Comparison of ENCODE assay signal across 10 cellular contexts in genomic region chr14:100303179-100303578, GRCh38. TPM values are rescaled to one million over a fixed set of nuclear protein-coding genes. Genes with fewer than 3 reads are reported as not detected.
DNase-seq lines count a peak whose midpoint lies in the region; ATAC-seq and TF ChIP-seq lines count a peak whose summit lies in the region.
"Had no signal": no experiment of that assay in that cellular context is flagged by ENCODE, and none has a peak within 500 bp of the region (broad histone marks: within the 10 kb centered on the region; RNA-seq: fewer than 3 reads in every experiment).

No MANE protein-coding gene starts in this region.

- H3K4me1 ChIP-seq in OCI-LY7 (ENCODE audit: insufficient read depth, low read length, poor library complexity, severe bottlenecking): peaks cover 14% of the 10 kb centered on the region
- H3K4me1 ChIP-seq in fibroblast of lung (ENCODE audit: control insufficient read depth, extremely low read depth, insufficient read depth, low read length): peaks cover 4% of the 10 kb centered on the region
- peaks cover 52% of the 10 kb centered on the region for H3K4me1 ChIP-seq in suprapubic skin

- no peaks in the 10 kb centered on the region for H3K27me3 ChIP-seq in fibroblast of lung (ENCODE audit: control insufficient read depth, insufficient read depth, low read length)
- no peaks in the 10 kb centered on the region for H3K27me3 ChIP-seq in suprapubic skin

- H3K4me2 ChIP-seq in OCI-LY7 (ENCODE audit: low read length) (no peak overlapping the region), fibroblast of lung (ENCODE audit: extremely low read depth, insufficient read depth, low read length) (no peak overlapping the region)

- TF ChIP-seq CTCF in OCI-LY7 (conservative IDR thresholded peaks at IDR 0.05; ENCODE audit: low read length) (peak; percentile 83), fibroblast of lung (conservative IDR thresholded peaks at IDR 0.05 in 1 of 2, IDR thresholded peaks at IDR 0.05 in 1 of 2; ENCODE audit: low read depth in 1 of 2, low read length in 2 of 2) (peak; percentile 50 to 70), suprapubic skin (IDR thresholded peaks at IDR 0.05) (peak in 1 of 2 donors; percentile 32)

- DNase-seq in SIG-M5 treated with dmso at 0.1 percent for 504 hours (lab: John Stamatoyannopoulos, UW; ENCODE audit: unreplicated experiment): peak; percentile 24
- DNase-seq in SIG-M5 (lab: John Stamatoyannopoulos, UW): no peak
- DNase-seq in OCI-LY7 (ENCODE audit: low spot score): peak; percentile 25
- no peak for DNase-seq in fibroblast of lung (ENCODE audit: low read depth in 2 of 2)
- no peak for DNase-seq in suprapubic skin (ENCODE audit: low spot score in 2 of 2)
- DNase-seq in SW 1271 (lab: John Stamatoyannopoulos, UW): no peak
- no peak for DNase-seq in sciatic nerve (ENCODE audit: low spot score)
- DNase-seq: activated CD4-positive, alpha-beta T cell treated with anti-CD3 and anti-CD28 coated beads, Interleukin-2, amount 50 U/mL, for 1 hour; COR-L47 had no signal

- no peak for TF ChIP-seq EP300 in suprapubic skin (IDR thresholded peaks at IDR 0.05)

- H3K27ac ChIP-seq in OCI-LY7 (ENCODE audit: low read depth, low read length, poor library complexity, severe bottlenecking): no peak overlapping the region
- H3K27ac ChIP-seq in fibroblast of lung (ENCODE audit: insufficient read depth, low read length): no peak overlapping the region
- H3K27ac ChIP-seq in suprapubic skin: peak overlapping the region; percentile 74

- no TSS peak for BruUV-seq in OCI-LY7 (replicated peaks; lab: Mats Ljungman, UMichigan)

- H3K79me2 ChIP-seq in OCI-LY7 (ENCODE audit: insufficient read depth, low read depth, low read length) (no peaks in the 10 kb centered on the region), fibroblast of lung (ENCODE audit: control insufficient read depth, insufficient read depth, low read length) (peaks cover 7% of the 10 kb centered on the region)

- no peaks in the 10 kb centered on the region for H3K9me3 ChIP-seq in OCI-LY7 (ENCODE audit: low read length)
- no peaks in the 10 kb centered on the region for H3K9me3 ChIP-seq in fibroblast of lung (ENCODE audit: control insufficient read depth, insufficient read depth, low read depth, low read length)
- no peaks in the 10 kb centered on the region for H3K9me3 ChIP-seq in suprapubic skin

- H3K36me3 ChIP-seq in OCI-LY7 (ENCODE audit: insufficient read depth, low read length) (no peaks in the 10 kb centered on the region), fibroblast of lung (ENCODE audit: control insufficient read depth, insufficient read depth, low read length) (no peaks in the 10 kb centered on the region), suprapubic skin (peaks cover 3% of the 10 kb centered on the region)

- POLR2A ChIA-PET in OCI-LY7 (lab: Charles Lee): interaction anchor here (0.7 kb wide), 1 partner anchor 820 kb away, joined by 4 read pairs; no protein-coding TSS in a partner anchor

- CTCF ChIA-PET in OCI-LY7 (lab: Charles Lee; ENCODE audit: unreplicated experiment): interaction anchor here (0.7 kb wide), 1 partner anchor 8 kb away, joined by 4 read pairs; no protein-coding TSS in a partner anchor

- WGBS in suprapubic skin: 66% methylated on average over 8 of the region's 8 CpGs

- H3K9ac ChIP-seq in fibroblast of lung (ENCODE audit: insufficient read depth, low read length): no peak overlapping the region

- H4K20me1 ChIP-seq in OCI-LY7 (ENCODE audit: insufficient read depth, low read length) (no peaks in the 10 kb centered on the region), fibroblast of lung (ENCODE audit: control insufficient read depth, extremely low read depth, insufficient read depth, low read length) (no peaks in the 10 kb centered on the region)

- intact Hi-C loops in OCI-LY7 (cut with micrococcal nuclease; ENCODE audit: unreplicated experiment): no loop called here
- intact Hi-C loops in sciatic nerve (cut with DNase I): no loop called here

- no peaks in the 10 kb centered on the region for H3K9me2 ChIP-seq in OCI-LY7 (ENCODE audit: insufficient read depth, low read length)

- H3K4me3 ChIP-seq in OCI-LY7 (ENCODE audit: low read depth, low read length, poor library complexity, severe bottlenecking) (no peak overlapping the region), fibroblast of lung (replicated peaks in 1 of 4; ENCODE audit: control extremely low read depth in 1 of 4, insufficient read depth in 1 of 4, low read depth in 3 of 4, low read length in 4 of 4) (no peak overlapping the region), suprapubic skin (no peak overlapping the region)

- TF ChIP-seq POLR2A in suprapubic skin (IDR thresholded peaks at IDR 0.05): no peak

- H2AFZ ChIP-seq in OCI-LY7 (ENCODE audit: low read length) (no peak overlapping the region), fibroblast of lung (ENCODE audit: low read length) (no peak overlapping the region)

- no peak for ATAC-seq in HG02981 (IDR thresholded peaks at IDR 0.05; ENCODE audit: unreplicated experiment)
- no peak for ATAC-seq in sciatic nerve

RNA-seq across cellular contexts. Expression of gene SLC25A29, which starts 3.1 kb away (rescaled TPM):
- 34.8 and 37.4 TPM in 2 replicates for total RNA-seq in OCI-LY7 (2014; rRNA removed; shearing (Covaris generic))
- 14.6 and 18.1 TPM in 2 replicates for total RNA-seq in OCI-LY7 (2022)
- 21.8 and 24.1 TPM in 2 replicates for total RNA-seq in fibroblast of lung
- 6.2 and 8.8 TPM in 2 replicates for polyA plus RNA-seq in fibroblast of lung
- polyA plus RNA-seq in fibroblast of lung (2012): 8.8 and 14.5 TPM in 2 replicates
- polyA minus RNA-seq in fibroblast of lung (ENCODE audit: low replicate concordance): 4.6 and 12.6 TPM in 2 replicates
- total RNA-seq in suprapubic skin: 100 to 1,000 TPM in 3 of 4 donors, 10 to 100 TPM in 1; 88.1 to 254 (median 120) TPM
- total RNA-seq in sciatic nerve: 86.8 TPM

RNA-seq across cellular contexts. Expression of gene SLC25A47, which starts 20.0 kb away (rescaled TPM):
- total RNA-seq in OCI-LY7 (2014; rRNA removed; shearing (Covaris generic)): 0.44 TPM in 1 of 2 replicates, not detected in the other
- not detected in 2 replicates for total RNA-seq in OCI-LY7 (2022)
- total RNA-seq in fibroblast of lung: under 0.01 TPM in 1 of 2 replicates, not detected in the other
- not detected in 2 replicates for polyA plus RNA-seq in fibroblast of lung
- polyA plus RNA-seq in fibroblast of lung (2012): not detected in 2 replicates
- polyA minus RNA-seq in fibroblast of lung (ENCODE audit: low replicate concordance): not detected in 2 replicates
- 1 to 10 TPM in 1 of 4 donors, under 1 TPM in 1, not detected in 2; 0.30 to 1.4 TPM for total RNA-seq in suprapubic skin
- total RNA-seq in sciatic nerve: not detected

Comparison
In these comparisons a context has a peak if more than half of its experiments do, and no peak if none do; other contexts are left out.
1. DNase-seq: peak in SIG-M5 treated with dmso at 0.1 percent for 504 hours (single experiment) and OCI-LY7 (single experiment); none in SIG-M5 (single experiment), fibroblast of lung (0 of 2), suprapubic skin (0 of 2), SW 1271 (0 of 2) and sciatic nerve (single experiment).